ENCODE assay signal across 9 cellular contexts in the genomic region with DNA sequence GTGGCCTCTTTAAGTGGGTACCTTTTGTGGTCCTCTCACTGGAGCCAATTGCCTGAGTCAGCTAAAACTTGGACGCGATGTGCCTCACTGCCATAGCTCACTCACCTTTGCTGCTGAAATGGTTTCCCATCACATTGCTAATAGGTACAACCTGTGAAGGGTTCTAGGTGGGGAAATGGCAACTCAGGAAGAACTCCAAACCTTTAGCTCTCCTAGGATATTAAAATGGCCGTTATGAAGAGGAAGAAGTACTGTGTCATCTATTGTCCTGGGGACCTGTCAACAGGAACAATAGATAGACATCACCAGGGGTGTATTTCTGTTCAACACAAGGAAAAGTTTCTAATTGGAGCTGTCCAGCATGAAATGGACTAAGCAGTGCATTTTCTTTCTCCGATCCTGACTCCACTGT. TPM values are rescaled to one million over a fixed set of nuclear protein-coding genes. Genes with fewer than 3 reads are reported as not detected.
DNase-seq lines count a peak whose midpoint lies in the region; ATAC-seq, FAIRE-seq and TF ChIP-seq lines count a peak whose summit lies in the region.
"Had no signal": no experiment of that assay in that cellular context is flagged by ENCODE, and none has a peak within 500 bp of the region (broad histone marks: within the 10 kb centered on the region; RNA-seq: fewer than 3 reads in every experiment).

No MANE protein-coding gene starts in this region.

- H3K9me3 ChIP-seq in BE2C (no peaks in the 10 kb centered on the region), Loucy (ENCODE audit: insufficient read depth, low read depth, low read length) (no peaks in the 10 kb centered on the region), duodenal mucosa (ENCODE audit: control insufficient read depth in 1 of 2, low read length in 2 of 2) (no peaks in the 10 kb centered on the region)

- peaks cover 56% of the 10 kb centered on the region for H3K79me2 ChIP-seq in Loucy (ENCODE audit: insufficient read depth, low read length)

- H4K20me1 ChIP-seq in Loucy (ENCODE audit: insufficient read depth, low read length, poor library complexity, severe bottlenecking) = peaks cover 38% of the 10 kb centered on the region

- no peaks in the 10 kb centered on the region for H3K27me3 Mint-ChIP-seq in natural killer cell (ENCODE audit: low read depth in 2 of 2)

- no peaks in the 10 kb centered on the region for H3K27me3 ChIP-seq in BE2C
- H3K27me3 ChIP-seq in Loucy (ENCODE audit: insufficient read depth, low read length, poor library complexity, severe bottlenecking) = peaks cover 6% of the 10 kb centered on the region
- no peaks in the 10 kb centered on the region for H3K27me3 ChIP-seq in duodenal mucosa (ENCODE audit: control insufficient read depth in 1 of 2, insufficient read depth in 2 of 2, low read length in 2 of 2)

- H3K9ac ChIP-seq in Loucy (ENCODE audit: low read depth, low read length, poor library complexity, severe bottlenecking) = peak overlapping the region; percentile 98
- H3K9ac ChIP-seq in duodenal mucosa (ENCODE audit: low read depth in 1 of 2, low read length in 2 of 2) = peak overlapping the region; percentile 70 to 98

- WGBS in lower leg skin, 2 donors = 61 to 75% methylated on average over 4 of the region's 4 CpGs

- TF ChIP-seq CTCF in BE2C (IDR thresholded peaks at IDR 0.05; ENCODE audit: low read depth, low read length) (no peak), Loucy (conservative IDR thresholded peaks at IDR 0.05; ENCODE audit: low read length) (no peak), natural killer cell (IDR thresholded peaks at IDR 0.05) (no peak), lower leg skin (IDR thresholded peaks at IDR 0.05) (no peak)

- no peak overlapping the region for H3K27ac ChIP-seq in duodenal mucosa (ENCODE audit: low read depth, low read length)

- intact Hi-C loops in natural killer cell (cut with micrococcal nuclease) = no loop called here
- intact Hi-C loops in lower leg skin (cut with DNase I; ENCODE audit: low total_unique reads) = no loop called here

- no peaks in the 10 kb centered on the region for H3K9me3 Mint-ChIP-seq in natural killer cell

- ATAC-seq in natural killer cell (no peak), HG02840 (IDR thresholded peaks at IDR 0.05; ENCODE audit: low FRiP score, unreplicated experiment) (no peak)

- H2AFZ ChIP-seq in Loucy (ENCODE audit: low read length) = no peak overlapping the region

- H3K4me1 ChIP-seq in BE2C (no peaks in the 10 kb centered on the region), Loucy (ENCODE audit: insufficient read depth, low read length, poor library complexity, severe bottlenecking) (peaks cover 51% of the 10 kb centered on the region), duodenal mucosa (ENCODE audit: control insufficient read depth in 1 of 2, insufficient read depth in 2 of 2, low read length in 2 of 2) (peaks cover 21 to 24% of the 10 kb centered on the region in 2 donors)

- no peak for FAIRE-seq in frontal cortex (lab: Jason Lieb, UNC)

- DNase-seq in BE2C = no peak
- no peak for DNase-seq in natural killer cell
- no peak for DNase-seq in NCI-H2196 (lab: John Stamatoyannopoulos, UW; ENCODE audit: unreplicated experiment)
- DNase-seq in lower leg skin (ENCODE audit: low spot score in 2 of 2) = no peak
- DNase-seq in frontal cortex (ENCODE audit: low spot score in 2 of 2) = no peak
- DNase-seq: NCI-H1092 treated with DMSO at 0.1 percent for 48 hours had no signal

- H3K27ac Mint-ChIP-seq in natural killer cell = peak overlapping the region; percentile 98 to 99

- H3K9me2 ChIP-seq in Loucy (replicated peaks; ENCODE audit: low read depth, low read length) = no peaks in the 10 kb centered on the region

- H3K4me3 Mint-ChIP-seq in natural killer cell = peak overlapping the region; percentile 94

- peaks cover 5% of the 10 kb centered on the region for H3K36me3 Mint-ChIP-seq in natural killer cell

- H3K4me2 ChIP-seq in Loucy (ENCODE audit: low read depth, low read length, poor library complexity, severe bottlenecking) = peak overlapping the region; percentile 87

- H3F3A ChIP-seq in Loucy (ENCODE audit: low read depth) = no peaks in the 10 kb centered on the region

- no peak for TF ChIP-seq POLR2A in lower leg skin (IDR thresholded peaks at IDR 0.05)

- H3K36me3 ChIP-seq in BE2C = peaks cover 19% of the 10 kb centered on the region
- H3K36me3 ChIP-seq in Loucy (ENCODE audit: insufficient read depth, low read length) = peaks cover 18% of the 10 kb centered on the region; the same call in 1 of the 2 replicates
- peaks cover 21 to 24% of the 10 kb centered on the region in 2 donors for H3K36me3 ChIP-seq in duodenal mucosa (ENCODE audit: control insufficient read depth in 1 of 2, insufficient read depth in 2 of 2, low read length in 2 of 2)

- H3K4me3 ChIP-seq in BE2C (ENCODE audit: low read depth, low read length) (peak overlapping the region; percentile 98), Loucy (ENCODE audit: low read length, poor library complexity, severe bottlenecking) (peak overlapping the region; percentile 95), duodenal mucosa (ENCODE audit: low read depth in 1 of 2, low read length in 2 of 2) (peak overlapping the region; percentile 73 to 98), lower leg skin (ENCODE audit: low read depth, poor library complexity, severe bottlenecking) (no peak overlapping the region)

- H3K4me1 Mint-ChIP-seq in natural killer cell = peaks cover 43 to 54% of the 10 kb centered on the region in 2 donors

RNA-seq across cellular contexts. Expression of a gene that starts 1.2 kb away (rescaled TPM):
- polyA plus RNA-seq in BE2C (2012; ENCODE audit: insufficient read depth, insufficient read length, low read depth) = 35.2 TPM
- total RNA-seq in natural killer cell (100 to 1,000 TPM; 171 to 214 (median 196) TPM), lower leg skin (100 to 1,000 TPM; 102 to 261 (median 114) TPM), frontal cortex (59.9 TPM)

RNA-seq across cellular contexts. Expression of a gene that starts 5.3 kb away (rescaled TPM):
- polyA plus RNA-seq in BE2C (2012; ENCODE audit: insufficient read depth, insufficient read length, low read depth) = 7.0 TPM
- total RNA-seq in natural killer cell (1 to 10 TPM; 2.3 to 3.1 (median 2.6) TPM), lower leg skin (1 to 10 TPM; 4.3 to 8.8 (median 6.5) TPM), frontal cortex (19.6 TPM)

RNA-seq across cellular contexts. Expression of a gene that starts 40.9 kb away (rescaled TPM):
- 8.8 TPM for polyA plus RNA-seq in BE2C (2012; ENCODE audit: insufficient read depth, insufficient read length, low read depth)
- total RNA-seq in natural killer cell (1 to 10 TPM; 1.4 to 2.5 (median 2.0) TPM), lower leg skin (1 to 10 TPM; 1.7 to 4.6 (median 2.6) TPM), frontal cortex (not detected)

RNA-seq across cellular contexts. Expression of a gene that starts 52.7 kb away (rescaled TPM):
- 21.0 TPM for polyA plus RNA-seq in BE2C (2012; ENCODE audit: insufficient read depth, insufficient read length, low read depth)
- 1 to 10 TPM; 6.8 to 9.7 (median 7.4) TPM for total RNA-seq in natural killer cell
- 1 to 10 TPM; 3.9 to 6.7 (median 5.7) TPM for total RNA-seq in lower leg skin
- 20.4 TPM for total RNA-seq in frontal cortex

RNA-seq across cellular contexts. Expression of a gene that starts 57.1 kb away (rescaled TPM):
- polyA plus RNA-seq in BE2C (2012; ENCODE audit: insufficient read depth, insufficient read length, low read depth) = 35.2 TPM
- total RNA-seq in natural killer cell (100 to 1,000 TPM; 188 to 237 (median 215) TPM), lower leg skin (10 to 100 TPM; 26.2 to 55.0 (median 40.5) TPM), frontal cortex (43.2 TPM)
